Comparison of ENCODE assay signal across 26 cellular contexts in genomic region chr11:16758382-16759024, GRCh38. TPM values are rescaled to one million over a fixed set of nuclear protein-coding genes. Genes with fewer than 3 reads are reported as not detected.
A peak's percentile ranks its signal among the peaks of the same experiment; 100 is the strongest.
DNase-seq lines count a peak whose midpoint lies in the region; ATAC-seq and TF ChIP-seq lines count a peak whose summit lies in the region.
"Had no signal": no experiment of that assay in that cellular context is flagged by ENCODE, and none has a peak within 500 bp of the region (broad histone marks: within the 10 kb centered on the region; RNA-seq: fewer than 3 reads in every experiment).

No MANE protein-coding gene starts in this region.

- no peak for DNase-seq in activated T-cell treated with anti-CD3 and anti-CD28 coated beads, Interleukin-2, amount 50 U/mL, for 72 hours
- no peak for DNase-seq in activated T-cell treated with anti-CD3 and anti-CD28 coated beads, Interleukin-2, amount 50 U/mL, for 48 hours
- no peak for DNase-seq in CD8-positive, alpha-beta T cell
- DNase-seq in nephron progenitor cell: no peak
- DNase-seq in NCI-H2196 (lab: John Stamatoyannopoulos, UW; ENCODE audit: unreplicated experiment): no peak
- no peak for DNase-seq in activated CD4-positive, alpha-beta T cell treated with anti-CD3 and anti-CD28 coated beads, Interleukin-2, amount 50 U/mL, for 48 hours
- DNase-seq: activated naive CD8-positive, alpha-beta T cell treated with anti-CD3 and anti-CD28 coated beads, Interleukin-2, amount 10 ng/mL, durations not matched to agents 7 days and 5 days; activated T-cell treated with anti-CD3 and anti-CD28 coated beads, Interleukin-2, amount 50 U/mL, for 1 hour; hypothalamus; immature natural killer cell; Karpas-422; mesendoderm; MV-4-11; NCI-H1436 treated with DMSO at 0.1 percent for 48 hours; NCI-H2107; NCI-H446 treated with DMSO at 0.1 percent for 48 hours; NCI-H82; occipital lobe; SK-N-SH; stimulated activated naive CD8-positive, alpha-beta T cell treated with anti-CD3 and anti-CD28 coated beads, Interleukin-15, Interleukin-2, amounts not matched to agents 100 U/mL and 50 U/mL, for 24 hours; testis; uterus had no signal

- no peaks in the 10 kb centered on the region for H3K9me3 ChIP-seq in CD8-positive, alpha-beta T cell (ENCODE audit: low read length)
- no peaks in the 10 kb centered on the region for H3K9me3 ChIP-seq in ectodermal cell (ENCODE audit: control insufficient read depth, low read length)
- H3K9me3 ChIP-seq: SK-N-SH, testis, uterus had no signal

- no peaks in the 10 kb centered on the region for H3K27me3 Mint-ChIP-seq in activated T-cell treated with anti-CD3 and anti-CD28 coated beads, Interleukin-2, amount 50 U/mL, for 72 hours (ENCODE audit: low read depth)
- no peaks in the 10 kb centered on the region for H3K27me3 Mint-ChIP-seq in CD8-positive, alpha-beta T cell (ENCODE audit: low read depth)
- H3K27me3 Mint-ChIP-seq in nephron progenitor cell (ENCODE audit: low read depth, poor library complexity): peaks cover 4% of the 10 kb centered on the region
- H3K27me3 Mint-ChIP-seq: activated naive CD8-positive, alpha-beta T cell treated with anti-CD3 and anti-CD28 coated beads, Interleukin-2, amount 10 ng/mL, durations not matched to agents 7 days and 5 days; central memory CD8-positive, alpha-beta T cell; dendritic cell treated with granulocyte-macrophage colony-stimulating factor and Interleukin-4, amounts not matched to agents 40 ng/mL and 50 ng/mL, for 4 days had no signal

- peaks cover 12 to 24% of the 10 kb centered on the region in 2 donors for H3K36me3 Mint-ChIP-seq in activated T-cell treated with anti-CD3 and anti-CD28 coated beads, Interleukin-2, amount 50 U/mL, for 72 hours (ENCODE audit: insufficient read depth in 2 of 2)
- H3K36me3 Mint-ChIP-seq in CD8-positive, alpha-beta T cell: peaks cover 48% of the 10 kb centered on the region
- H3K36me3 Mint-ChIP-seq in nephron progenitor cell (ENCODE audit: low read depth): peaks cover 47% of the 10 kb centered on the region

- H3K36me3 ChIP-seq in CD8-positive, alpha-beta T cell (ENCODE audit: insufficient read depth, low read length): peaks cover 14% of the 10 kb centered on the region
- peaks cover 16% of the 10 kb centered on the region for H3K36me3 ChIP-seq in ectodermal cell (ENCODE audit: control insufficient read depth, insufficient read depth, low read length)
- H3K36me3 ChIP-seq: uterus had no signal

- peaks cover 24% of the 10 kb centered on the region for H3K4me1 Mint-ChIP-seq in activated T-cell treated with anti-CD3 and anti-CD28 coated beads, Interleukin-2, amount 50 U/mL, for 72 hours (ENCODE audit: low read depth)
- H3K4me1 Mint-ChIP-seq in CD8-positive, alpha-beta T cell (ENCODE audit: low read depth): peaks cover 10% of the 10 kb centered on the region
- no peaks in the 10 kb centered on the region for H3K4me1 Mint-ChIP-seq in nephron progenitor cell

- 89 to 91% methylated on average over 4 of the region's 4 CpGs for WGBS in ectodermal cell, 2 experiments

- peaks cover 0 to 1% of the 10 kb centered on the region in 2 donors for H3K9me3 Mint-ChIP-seq in activated T-cell treated with anti-CD3 and anti-CD28 coated beads, Interleukin-2, amount 50 U/mL, for 72 hours
- no peaks in the 10 kb centered on the region for H3K9me3 Mint-ChIP-seq in CD8-positive, alpha-beta T cell
- no peaks in the 10 kb centered on the region for H3K9me3 Mint-ChIP-seq in nephron progenitor cell
- H3K9me3 Mint-ChIP-seq: activated naive CD8-positive, alpha-beta T cell treated with anti-CD3 and anti-CD28 coated beads, Interleukin-2, amount 10 ng/mL, durations not matched to agents 7 days and 5 days; central memory CD8-positive, alpha-beta T cell; dendritic cell treated with granulocyte-macrophage colony-stimulating factor and Interleukin-4, amounts not matched to agents 40 ng/mL and 50 ng/mL, for 4 days; immature natural killer cell had no signal

- H3K4me3 Mint-ChIP-seq in activated T-cell treated with anti-CD3 and anti-CD28 coated beads, Interleukin-2, amount 50 U/mL, for 72 hours: no peak overlapping the region
- H3K4me3 Mint-ChIP-seq in CD8-positive, alpha-beta T cell: no peak overlapping the region
- no peak overlapping the region for H3K4me3 Mint-ChIP-seq in nephron progenitor cell
- H3K4me3 Mint-ChIP-seq: activated naive CD8-positive, alpha-beta T cell treated with anti-CD3 and anti-CD28 coated beads, Interleukin-2, amount 10 ng/mL, durations not matched to agents 7 days and 5 days; central memory CD8-positive, alpha-beta T cell; dendritic cell treated with granulocyte-macrophage colony-stimulating factor and Interleukin-4, amounts not matched to agents 40 ng/mL and 50 ng/mL, for 4 days; immature natural killer cell had no signal

- no peak for ATAC-seq in activated T-cell treated with anti-CD3 and anti-CD28 coated beads, Interleukin-2, amount 50 U/mL, for 72 hours (replicated peaks in 1 of 2)
- ATAC-seq in CD8-positive, alpha-beta T cell: no peak
- ATAC-seq in HG03571 (IDR thresholded peaks at IDR 0.05; ENCODE audit: unreplicated experiment): no peak
- ATAC-seq: stimulated activated naive CD8-positive, alpha-beta T cell treated with anti-CD3 and anti-CD28 coated beads, Interleukin-15, Interleukin-2, amounts not matched to agents 100 U/mL and 50 U/mL, for 24 hours had no signal

- H3K27me3 ChIP-seq in CD8-positive, alpha-beta T cell (ENCODE audit: insufficient read depth, low read length): no peaks in the 10 kb centered on the region
- H3K27me3 ChIP-seq in ectodermal cell (ENCODE audit: control insufficient read depth, insufficient read depth, low read length, poor library complexity, severe bottlenecking): no peaks in the 10 kb centered on the region
- H3K27me3 ChIP-seq: testis, uterus had no signal

- no peak overlapping the region for H3K4me3 ChIP-seq in CD8-positive, alpha-beta T cell (ENCODE audit: low read depth, low read length)
- no peak overlapping the region for H3K4me3 ChIP-seq in ectodermal cell (ENCODE audit: insufficient read depth, low read depth, low read length)
- H3K4me3 ChIP-seq: testis, uterus had no signal

- TF ChIP-seq CTCF in CD8-positive, alpha-beta T cell (IDR thresholded peaks at IDR 0.05): no peak
- no peak for TF ChIP-seq CTCF in nephron progenitor cell (IDR thresholded peaks at IDR 0.05)

- CTCF ChIA-PET in CD8-positive, alpha-beta T cell (lab: Charles Lee): interaction anchor here (1.2 kb wide), 1 partner anchor 14 kb away, joined by 3 read pairs; no protein-coding TSS in a partner anchor

- H3K27ac Mint-ChIP-seq in activated T-cell treated with anti-CD3 and anti-CD28 coated beads, Interleukin-2, amount 50 U/mL, for 72 hours: peak overlapping the region; percentile 56
- H3K27ac Mint-ChIP-seq in CD8-positive, alpha-beta T cell: peak overlapping the region; percentile 20
- H3K27ac Mint-ChIP-seq in nephron progenitor cell: peak overlapping the region; percentile 24
- H3K27ac Mint-ChIP-seq: activated naive CD8-positive, alpha-beta T cell treated with anti-CD3 and anti-CD28 coated beads, Interleukin-2, amount 10 ng/mL, durations not matched to agents 7 days and 5 days; dendritic cell treated with granulocyte-macrophage colony-stimulating factor and Interleukin-4, amounts not matched to agents 40 ng/mL and 50 ng/mL, for 4 days had no signal

- intact Hi-C loops in CD8-positive, alpha-beta T cell (cut with DNase I, micrococcal nuclease): no loop called here

- no peak overlapping the region for H3K27ac ChIP-seq in CD8-positive, alpha-beta T cell (ENCODE audit: low read depth, low read length)
- H3K27ac ChIP-seq in ectodermal cell (ENCODE audit: insufficient read depth, low read depth, low read length, poor library complexity, severe bottlenecking): peak overlapping the region; percentile 26
- H3K27ac ChIP-seq: testis, uterus had no signal

- POLR2A ChIA-PET in CD8-positive, alpha-beta T cell (lab: Charles Lee): no interaction called here

- H3K4me1 ChIP-seq in CD8-positive, alpha-beta T cell (ENCODE audit: insufficient read depth, low read length): no peaks in the 10 kb centered on the region
- no peaks in the 10 kb centered on the region for H3K4me1 ChIP-seq in ectodermal cell (ENCODE audit: control insufficient read depth, insufficient read depth, low read length)
- H3K4me1 ChIP-seq: testis, uterus had no signal

RNA-seq across cellular contexts. Expression of gene C11orf58, which starts 20.1 kb away (rescaled TPM):
- 100 to 1,000 TPM; 143 TPM for total RNA-seq in activated T-cell treated with anti-CD3 and anti-CD28 coated beads, Interleukin-2, amount 50 U/mL, for 72 hours
- 100 to 1,000 TPM; 148 to 157 TPM for total RNA-seq in CD8-positive, alpha-beta T cell
- polyA plus RNA-seq in ectodermal cell (2013, experiment 1 of 4): 258 TPM
- polyA plus RNA-seq in ectodermal cell (2013, experiment 2 of 4): 242 TPM
- polyA plus RNA-seq in ectodermal cell (2013, experiment 3 of 4): 209 TPM
- polyA plus RNA-seq in ectodermal cell (2013, experiment 4 of 4): 226 TPM
